21 cellular contexts compared by ENCODE assay signal in the genomic region with DNA sequence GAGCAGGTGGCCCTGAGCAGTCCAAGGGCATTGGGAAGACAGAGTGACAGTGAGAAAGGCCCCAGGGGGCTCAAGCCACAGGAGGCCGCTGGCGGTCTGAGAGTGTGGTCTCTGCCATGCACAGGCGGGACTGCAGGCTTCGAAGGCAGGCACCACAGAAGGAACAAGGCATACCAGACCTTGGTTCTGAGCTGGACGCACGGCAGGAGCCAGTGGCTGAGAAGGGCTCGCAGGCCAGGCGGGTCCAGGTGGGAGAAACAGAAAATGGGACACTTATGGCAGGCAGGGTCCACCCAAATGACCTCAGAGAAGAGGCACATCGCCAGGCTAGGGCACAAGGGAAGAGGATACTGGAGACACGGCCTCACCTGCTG. TPM values are rescaled to one million over a fixed set of nuclear protein-coding genes. Genes with fewer than 3 reads are reported as not detected.
DNase-seq lines count a peak whose midpoint lies in the region; ATAC-seq, FAIRE-seq and TF ChIP-seq lines count a peak whose summit lies in the region.
"Had no signal": no experiment of that assay in that cellular context is flagged by ENCODE, and none has a peak within 500 bp of the region (broad histone marks: within the 10 kb centered on the region; RNA-seq: fewer than 3 reads in every experiment).

No MANE protein-coding gene starts in this region.

- H3K4me1 ChIP-seq in HepG2 (ENCODE audit: insufficient read depth, low read length): peaks cover 22% of the 10 kb centered on the region; the same call in 1 of the 2 replicates
- no peaks in the 10 kb centered on the region for H3K4me1 ChIP-seq in upper lobe of right lung
- no peaks in the 10 kb centered on the region for H3K4me1 ChIP-seq in mucosa of descending colon (ENCODE audit: low read depth)
- H3K4me1 ChIP-seq: gastroesophageal sphincter, transverse colon had no signal

- no peaks in the 10 kb centered on the region for H3K27me3 ChIP-seq in HepG2 (ENCODE audit: control insufficient read depth in 1 of 2, insufficient read depth in 2 of 2, low read length in 2 of 2)
- no peaks in the 10 kb centered on the region for H3K27me3 ChIP-seq in upper lobe of right lung
- H3K27me3 ChIP-seq: gastroesophageal sphincter, transverse colon had no signal

- H3K9me3 ChIP-seq in HepG2 (ENCODE audit: low read length): no peaks in the 10 kb centered on the region
- no peaks in the 10 kb centered on the region for H3K9me3 ChIP-seq in upper lobe of right lung
- H3K9me3 ChIP-seq in mucosa of descending colon: no peaks in the 10 kb centered on the region
- H3K9me3 ChIP-seq: gastroesophageal sphincter, transverse colon had no signal

- no peak overlapping the region for H2AFZ ChIP-seq in HepG2 (ENCODE audit: low read length)

- no peak overlapping the region for H3K4me2 ChIP-seq in HepG2 (ENCODE audit: low read depth, low read length)

- FAIRE-seq in HepG2 (lab: Jason Lieb, UNC) (no peak), GM12891 (lab: Jason Lieb, UNC) (no peak)

- in situ Hi-C loops in HepG2 (cut with HindIII; ENCODE audit: extremely low pct_ligation_motif_present, low pct_unique_long_range_greater_than_20kb): loop anchor here (25.0 kb wide), 1 partner anchor 527 kb away; the partner anchor contains the start of gene SAG

- no peak overlapping the region for H3K9ac ChIP-seq in HepG2 (ENCODE audit: insufficient read depth, low read depth, low read length)

- peaks cover 65 to 96% of the 10 kb centered on the region in 2 experiments for H3K36me3 ChIP-seq in HepG2 (replicated peaks in 1 of 2; ENCODE audit: control insufficient read depth in 1 of 2, insufficient read depth in 2 of 2, low read length in 2 of 2)
- H3K36me3 ChIP-seq in upper lobe of right lung: no peaks in the 10 kb centered on the region
- H3K36me3 ChIP-seq in mucosa of descending colon (ENCODE audit: low read depth): no peaks in the 10 kb centered on the region
- H3K36me3 ChIP-seq: gastroesophageal sphincter, transverse colon had no signal

- TF ChIP-seq CTCF in HepG2 (CRISPR knock-in tag; IDR thresholded peaks at IDR 0.05): no peak
- TF ChIP-seq CTCF in upper lobe of right lung (IDR thresholded peaks at IDR 0.05): no peak
- no peak for TF ChIP-seq CTCF in mucosa of descending colon (IDR thresholded peaks at IDR 0.05)

- peaks cover 38% of the 10 kb centered on the region for H3K4me1 Mint-ChIP-seq in stimulated activated naive CD8-positive, alpha-beta T cell treated with anti-CD3 and anti-CD28 coated beads, Interleukin-15, amount 100 ng/mL, for 72 hours
- H3K4me1 Mint-ChIP-seq in activated T-helper 2 cell treated with anti-CD3 and anti-CD28 coated beads, Interferon-gamma antibody, Interleukin-2, Interleukin-4, amounts not matched to agents 10 μg/mL and 5 μg/mL and 100 μg/mL, durations not matched to agents 14 hours and 24 hours and 36 hours (ENCODE audit: low read depth): peaks cover 32% of the 10 kb centered on the region

- no peak for TF ChIP-seq RAD21 in HepG2 (CRISPR knock-in tag; IDR thresholded peaks at IDR 0.05)

- no peak overlapping the region for H3K4me3 Mint-ChIP-seq in stimulated activated naive CD8-positive, alpha-beta T cell treated with anti-CD3 and anti-CD28 coated beads, Interleukin-15, amount 100 ng/mL, for 72 hours
- H3K4me3 Mint-ChIP-seq in activated T-helper 2 cell treated with anti-CD3 and anti-CD28 coated beads, Interferon-gamma antibody, Interleukin-2, Interleukin-4, amounts not matched to agents 10 μg/mL and 5 μg/mL and 100 μg/mL, durations not matched to agents 14 hours and 24 hours and 36 hours (ENCODE audit: low read depth): no peak overlapping the region
- H3K4me3 Mint-ChIP-seq: H9; naive thymus-derived CD4-positive, alpha-beta T cell had no signal

- no peak overlapping the region for H3K4me3 ChIP-seq in HepG2 (replicated peaks in 1 of 3; ENCODE audit: insufficient read depth in 1 of 3, low read depth in 2 of 3, low read length in 3 of 3)
- H3K4me3 ChIP-seq in upper lobe of right lung: no peak overlapping the region
- H3K4me3 ChIP-seq in mucosa of descending colon: no peak overlapping the region
- H3K4me3 ChIP-seq: gastroesophageal sphincter, transverse colon had no signal

- peaks cover 44% of the 10 kb centered on the region for H3K79me2 ChIP-seq in HepG2 (ENCODE audit: insufficient read depth, low read length)

- H3K36me3 Mint-ChIP-seq in activated T-helper 2 cell treated with anti-CD3 and anti-CD28 coated beads, Interferon-gamma antibody, Interleukin-2, Interleukin-4, amounts not matched to agents 10 μg/mL and 5 μg/mL and 100 μg/mL, durations not matched to agents 14 hours and 24 hours and 36 hours (ENCODE audit: low read depth): peaks cover 95% of the 10 kb centered on the region

- 98% methylated on average over 9 of the region's 10 CpGs for WGBS in HepG2 (ENCODE audit: low lambda C conversion rate)

- POLR2A ChIA-PET in HepG2 (lab: Yijun Ruan, JAX): no interaction called here

- peaks cover 16% of the 10 kb centered on the region; the same call in 1 of the 2 replicates for H4K20me1 ChIP-seq in HepG2 (ENCODE audit: insufficient read depth, low read length)

- no peaks in the 10 kb centered on the region for H3K9me3 Mint-ChIP-seq in stimulated activated naive CD8-positive, alpha-beta T cell treated with anti-CD3 and anti-CD28 coated beads, Interleukin-15, amount 100 ng/mL, for 72 hours
- H3K9me3 Mint-ChIP-seq in activated T-helper 2 cell treated with anti-CD3 and anti-CD28 coated beads, Interferon-gamma antibody, Interleukin-2, Interleukin-4, amounts not matched to agents 10 μg/mL and 5 μg/mL and 100 μg/mL, durations not matched to agents 14 hours and 24 hours and 36 hours: no peaks in the 10 kb centered on the region
- H3K9me3 Mint-ChIP-seq: H9 had no signal

- BruUV-seq in HepG2 (replicated peaks; lab: Mats Ljungman, UMichigan): no TSS peak

- H3K27me3 Mint-ChIP-seq in stimulated activated naive CD8-positive, alpha-beta T cell treated with anti-CD3 and anti-CD28 coated beads, Interleukin-15, amount 100 ng/mL, for 72 hours: no peaks in the 10 kb centered on the region
- no peaks in the 10 kb centered on the region for H3K27me3 Mint-ChIP-seq in activated T-helper 2 cell treated with anti-CD3 and anti-CD28 coated beads, Interferon-gamma antibody, Interleukin-2, Interleukin-4, amounts not matched to agents 10 μg/mL and 5 μg/mL and 100 μg/mL, durations not matched to agents 14 hours and 24 hours and 36 hours (ENCODE audit: low read depth)
- H3K27me3 Mint-ChIP-seq: naive thymus-derived CD4-positive, alpha-beta T cell had no signal

- DNase-seq in stimulated activated naive CD8-positive, alpha-beta T cell treated with anti-CD3 and anti-CD28 coated beads, Interleukin-15, amount 100 ng/mL, for 72 hours: no peak
- DNase-seq in stimulated activated naive CD8-positive, alpha-beta T cell treated with anti-CD3 and anti-CD28 coated beads, Interleukin-15, Interleukin-2, amounts not matched to agents 100 U/mL and 50 U/mL, for 24 hours: no peak
- no peak for DNase-seq in activated T-helper 2 cell treated with anti-CD3 and anti-CD28 coated beads, Interferon-gamma antibody, Interleukin-2, Interleukin-4, amounts not matched to agents 10 μg/mL and 5 μg/mL and 100 μg/mL, durations not matched to agents 14 hours and 24 hours and 36 hours (ENCODE audit: low spot score)
- DNase-seq in HepG2 (ENCODE audit: low spot score) (no peak), upper lobe of right lung (peak; percentile 46), mucosa of descending colon (no peak), GM12891 (ENCODE audit: insufficient read length, low spot score) (no peak)
- DNase-seq: activated naive CD4-positive, alpha-beta T cell; effector CD4-positive, alpha-beta T cell; H9; kidney glomerular epithelial cell; naive thymus-derived CD4-positive, alpha-beta T cell; NCI-H1417; NCI-H524 treated with DMSO at 0.1 percent for 48 hours; stimulated activated naive CD4-positive, alpha-beta T cell; transverse colon had no signal

- CTCF ChIA-PET in HepG2 (lab: Yijun Ruan, JAX; ENCODE audit: low intra/inter-chr PET ratio, low total read pairs): no interaction called here

- peak overlapping the region in 1 of 2 donors; percentile 15 for H3K27ac Mint-ChIP-seq in stimulated activated naive CD8-positive, alpha-beta T cell treated with anti-CD3 and anti-CD28 coated beads, Interleukin-15, amount 100 ng/mL, for 72 hours
- H3K27ac Mint-ChIP-seq in activated T-helper 2 cell treated with anti-CD3 and anti-CD28 coated beads, Interferon-gamma antibody, Interleukin-2, Interleukin-4, amounts not matched to agents 10 μg/mL and 5 μg/mL and 100 μg/mL, durations not matched to agents 14 hours and 24 hours and 36 hours: peak overlapping the region; percentile 29

- no peak for TF ChIP-seq EP300 in HepG2 (IDR thresholded peaks at IDR 0.05; ENCODE audit: low read depth in 2 of 2, low read length in 2 of 2)
- TF ChIP-seq EP300 in HepG2 (CRISPR knock-in tag; IDR thresholded peaks at IDR 0.05; ENCODE audit: borderline replicate concordance): no peak

- ATAC-seq in stimulated activated naive CD8-positive, alpha-beta T cell treated with anti-CD3 and anti-CD28 coated beads, Interleukin-15, amount 100 ng/mL, for 72 hours: peak; percentile 21
- ATAC-seq in stimulated activated naive CD8-positive, alpha-beta T cell treated with anti-CD3 and anti-CD28 coated beads, Interleukin-15, Interleukin-2, amounts not matched to agents 100 U/mL and 50 U/mL, for 24 hours: no peak
- peak; percentile 15; the same call in 2 of the 3 replicates for ATAC-seq in HepG2
- ATAC-seq in upper lobe of right lung: no peak
- ATAC-seq in mucosa of descending colon: no peak
- no peak for ATAC-seq in HG02798 (IDR thresholded peaks at IDR 0.05; ENCODE audit: poor library complexity, unreplicated experiment)
- ATAC-seq: activated CD4-positive, CD25-positive, alpha-beta regulatory T cell treated with anti-CD3 and anti-CD28 coated beads, Interleukin-2, amount 50 U/mL, for 24 hours; gastroesophageal sphincter; naive thymus-derived CD4-positive, alpha-beta T cell; SK-N-SH treated with all-trans-retinoic acid at 6 μM for 48 hours had no signal

- H3K27ac ChIP-seq in HepG2 (ENCODE audit: extremely low read length, insufficient read depth, low read length) (no peak overlapping the region), upper lobe of right lung (no peak overlapping the region)
- H3K27ac ChIP-seq: gastroesophageal sphincter, transverse colon had no signal

- intact Hi-C loops in activated T-helper 2 cell treated with anti-CD3 and anti-CD28 coated beads, Interferon-gamma antibody, Interleukin-2, Interleukin-4, amounts not matched to agents 10 μg/mL and 5 μg/mL and 100 μg/mL, durations not matched to agents 14 hours and 24 hours and 36 hours (cut with micrococcal nuclease): no loop called here
- intact Hi-C loops in HepG2 (cut with micrococcal nuclease; ENCODE audit: unreplicated experiment): loop anchor here (10.0 kb wide), 1 partner anchor 395 kb away; no protein-coding TSS in a partner anchor
- intact Hi-C loops in upper lobe of right lung (cut with DNase I): no loop called here
- intact Hi-C loops in mucosa of descending colon (cut with DNase I, micrococcal nuclease): no loop called here

- TF ChIP-seq POLR2A in HepG2 (IDR thresholded peaks at IDR 0.05; ENCODE audit: insufficient read depth in 1 of 2, low read depth in 2 of 2, low read length in 2 of 2) (0 out of 4 replicates have a peak, but pooled peaks of 1 of the 2 experiments have one; percentile 10), GM12891 (IDR thresholded peaks at IDR 0.05; ENCODE audit: low read depth, low read length) (no peak)

RNA-seq across cellular contexts. Expression of gene HJURP, which starts 14.9 kb away (rescaled TPM):
- 50.5 and 52.4 TPM in 2 replicates for total RNA-seq in activated T-helper 2 cell treated with anti-CD3 and anti-CD28 coated beads, Interferon-gamma antibody, Interleukin-2, Interleukin-4, amounts not matched to agents 10 μg/mL and 5 μg/mL and 100 μg/mL, durations not matched to agents 14 hours and 24 hours and 36 hours
- total RNA-seq in HepG2 (2016; rRNA removed; fragmentation: Illumina TruSeq; extraction: Trizol) (36.3 and 45.9 TPM in 2 replicates), upper lobe of right lung (1.2 TPM), mucosa of descending colon (1 to 10 TPM; 1.7 to 9.8 (median 3.6) TPM)
- total RNA-seq in HepG2 (2016; cell fraction: cytosol; rRNA removed; fragmentation: Illumina TruSeq; extraction: Trizol; ENCODE audit: low read depth): 12.1 and 14.1 TPM in 2 replicates
- total RNA-seq in HepG2 (2016; cell fraction: insoluble cytoplasmic fraction; rRNA removed; fragmentation: Illumina TruSeq; extraction: Trizol): 35.1 and 51.2 TPM in 2 replicates
- total RNA-seq in HepG2 (2016; cell fraction: membrane; rRNA removed; fragmentation: Illumina TruSeq; extraction: Trizol): 26.8 and 29.4 TPM in 2 replicates
- total RNA-seq in HepG2 (2016; cell fraction: nucleus; rRNA removed; fragmentation: Illumina TruSeq; extraction: Trizol): 33.4 and 36.8 TPM in 2 replicates
- 26.0 and 43.9 TPM in 2 replicates for polyA plus RNA-seq in HepG2 (2011; rRNA removed)
- polyA plus RNA-seq in HepG2 (2011; cell fraction: cytosol; rRNA removed): 14.5 and 27.5 TPM in 2 replicates
- polyA plus RNA-seq in HepG2 (2011; cell fraction: nucleus; rRNA removed): 39.6 and 70.3 TPM in 2 replicates
- 7.6 and 21.0 TPM in 2 replicates for polyA plus RNA-seq in HepG2 (2012)
- polyA plus RNA-seq in HepG2 (2016; cell fraction: cytosol; fragmentation: Illumina TruSeq; extraction: Trizol; ENCODE audit: low read depth): 2.9 and 3.6 TPM in 2 replicates
- polyA plus RNA-seq in HepG2 (2016; cell fraction: insoluble cytoplasmic fraction; fragmentation: Illumina TruSeq; extraction: Trizol; ENCODE audit: low read depth): 43.4 and 45.0 TPM in 2 replicates
- polyA plus RNA-seq in HepG2 (2016; cell fraction: membrane; fragmentation: Illumina TruSeq; extraction: Trizol; ENCODE audit: low read depth): 5.8 and 7.3 TPM in 2 replicates
- polyA plus RNA-seq in HepG2 (2016; cell fraction: nucleus; fragmentation: Illumina TruSeq; extraction: Trizol; ENCODE audit: insufficient read depth, low read depth): 88.1 and 90.3 TPM in 2 replicates
- polyA minus RNA-seq in HepG2 (2011; rRNA and poly(A)+ RNA removed; ENCODE audit: low replicate concordance): 91.3 and 113 TPM in 2 replicates
- 17.1 and 31.6 TPM in 2 replicates for polyA minus RNA-seq in HepG2 (2011; cell fraction: cytosol; rRNA and poly(A)+ RNA removed)
- 19.5 and 34.5 TPM in 2 replicates for polyA minus RNA-seq in HepG2 (2011; cell fraction: nucleus; rRNA and poly(A)+ RNA removed)
- polyA plus RNA-seq in GM12891 (2012; ENCODE audit: low read depth, missing spikeins): 20.5 TPM
- polyA plus RNA-seq: aorta had no signal

Comparison
In these comparisons a context has a peak if more than half of its experiments do, and no peak if none do; other contexts are left out.
1. ATAC-seq: peak in stimulated activated naive CD8-positive, alpha-beta T cell treated with anti-CD3 and anti-CD28 coated beads, Interleukin-15, amount 100 ng/mL, for 72 hours (single experiment) and HepG2 (single experiment); none in stimulated activated naive CD8-positive, alpha-beta T cell treated with anti-CD3 and anti-CD28 coated beads, Interleukin-15, Interleukin-2, amounts not matched to agents 100 U/mL and 50 U/mL, for 24 hours (single experiment), upper lobe of right lung (single experiment), mucosa of descending colon (single experiment) and HG02798 (single experiment).